ENCODE assay signal across 1 cellular context in the genomic region with DNA sequence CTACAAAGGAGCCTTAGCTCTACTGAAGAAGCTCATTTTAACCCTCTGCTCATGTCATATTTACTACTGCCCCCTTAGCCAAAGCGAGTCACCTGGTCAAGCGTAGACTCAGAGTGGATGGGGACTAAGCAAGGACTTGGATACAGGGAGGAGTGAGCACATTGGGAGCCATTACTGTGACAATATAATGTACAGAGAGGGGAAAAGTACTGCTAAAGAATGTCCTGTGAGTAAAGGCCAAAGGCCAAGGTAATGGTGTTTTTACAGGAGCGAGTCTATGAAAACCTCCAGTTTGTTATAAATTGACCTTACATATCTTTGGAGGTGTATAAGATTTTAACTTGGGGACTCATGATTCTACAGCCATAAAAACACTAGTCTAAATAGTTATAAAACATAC.
TF ChIP-seq lines count a peak whose summit lies in the region.

No MANE protein-coding gene starts in this region.

TF ChIP-seq in HepG2, 621 proteins besides CTCF, POLR2A, EP300 and RAD21 (continued from another document and continues in another):
- TF ChIP-seq, protein P1, sequence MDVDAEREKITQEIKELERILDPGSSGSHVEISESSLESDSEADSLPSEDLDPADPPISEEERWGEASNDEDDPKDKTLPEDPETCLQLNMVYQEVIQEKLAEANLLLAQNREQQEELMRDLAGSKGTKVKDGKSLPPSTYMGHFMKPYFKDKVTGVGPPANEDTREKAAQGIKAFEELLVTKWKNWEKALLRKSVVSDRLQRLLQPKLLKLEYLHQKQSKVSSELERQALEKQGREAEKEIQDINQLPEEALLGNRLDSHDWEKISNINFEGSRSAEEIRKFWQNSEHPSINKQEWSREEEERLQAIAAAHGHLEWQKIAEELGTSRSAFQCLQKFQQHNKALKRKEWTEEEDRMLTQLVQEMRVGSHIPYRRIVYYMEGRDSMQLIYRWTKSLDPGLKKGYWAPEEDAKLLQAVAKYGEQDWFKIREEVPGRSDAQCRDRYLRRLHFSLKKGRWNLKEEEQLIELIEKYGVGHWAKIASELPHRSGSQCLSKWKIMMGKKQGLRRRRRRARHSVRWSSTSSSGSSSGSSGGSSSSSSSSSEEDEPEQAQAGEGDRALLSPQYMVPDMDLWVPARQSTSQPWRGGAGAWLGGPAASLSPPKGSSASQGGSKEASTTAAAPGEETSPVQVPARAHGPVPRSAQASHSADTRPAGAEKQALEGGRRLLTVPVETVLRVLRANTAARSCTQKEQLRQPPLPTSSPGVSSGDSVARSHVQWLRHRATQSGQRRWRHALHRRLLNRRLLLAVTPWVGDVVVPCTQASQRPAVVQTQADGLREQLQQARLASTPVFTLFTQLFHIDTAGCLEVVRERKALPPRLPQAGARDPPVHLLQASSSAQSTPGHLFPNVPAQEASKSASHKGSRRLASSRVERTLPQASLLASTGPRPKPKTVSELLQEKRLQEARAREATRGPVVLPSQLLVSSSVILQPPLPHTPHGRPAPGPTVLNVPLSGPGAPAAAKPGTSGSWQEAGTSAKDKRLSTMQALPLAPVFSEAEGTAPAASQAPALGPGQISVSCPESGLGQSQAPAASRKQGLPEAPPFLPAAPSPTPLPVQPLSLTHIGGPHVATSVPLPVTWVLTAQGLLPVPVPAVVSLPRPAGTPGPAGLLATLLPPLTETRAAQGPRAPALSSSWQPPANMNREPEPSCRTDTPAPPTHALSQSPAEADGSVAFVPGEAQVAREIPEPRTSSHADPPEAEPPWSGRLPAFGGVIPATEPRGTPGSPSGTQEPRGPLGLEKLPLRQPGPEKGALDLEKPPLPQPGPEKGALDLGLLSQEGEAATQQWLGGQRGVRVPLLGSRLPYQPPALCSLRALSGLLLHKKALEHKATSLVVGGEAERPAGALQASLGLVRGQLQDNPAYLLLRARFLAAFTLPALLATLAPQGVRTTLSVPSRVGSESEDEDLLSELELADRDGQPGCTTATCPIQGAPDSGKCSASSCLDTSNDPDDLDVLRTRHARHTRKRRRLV (CRISPR knock-in tag; IDR thresholded peaks at IDR 0.05), result no peak
- no peak for TF ChIP-seq ZNF572 (CRISPR knock-in tag; IDR thresholded peaks at IDR 0.05)
- TF ChIP-seq TRIM24 (CRISPR knock-in tag; IDR thresholded peaks at IDR 0.05), result no peak
- TF ChIP-seq HDAC6 (IDR thresholded peaks at IDR 0.05; ENCODE audit: low read depth, low read length), result no peak
- TF ChIP-seq NFATC3 (CRISPR knock-in tag; IDR thresholded peaks at IDR 0.05), result no peak
- TF ChIP-seq ZNF589 (CRISPR knock-in tag; conservative IDR thresholded peaks at IDR 0.05), result no peak
- no peak for TF ChIP-seq SMARCC2 (IDR thresholded peaks at IDR 0.05)
- no peak for TF ChIP-seq HNF4G (IDR thresholded peaks at IDR 0.05; ENCODE audit: borderline replicate concordance, low read depth, low read length)
- TF ChIP-seq HNF4G (CRISPR knock-in tag; IDR thresholded peaks at IDR 0.05; ENCODE audit: borderline replicate concordance, low read depth), result no peak
- TF ChIP-seq, protein P2, sequence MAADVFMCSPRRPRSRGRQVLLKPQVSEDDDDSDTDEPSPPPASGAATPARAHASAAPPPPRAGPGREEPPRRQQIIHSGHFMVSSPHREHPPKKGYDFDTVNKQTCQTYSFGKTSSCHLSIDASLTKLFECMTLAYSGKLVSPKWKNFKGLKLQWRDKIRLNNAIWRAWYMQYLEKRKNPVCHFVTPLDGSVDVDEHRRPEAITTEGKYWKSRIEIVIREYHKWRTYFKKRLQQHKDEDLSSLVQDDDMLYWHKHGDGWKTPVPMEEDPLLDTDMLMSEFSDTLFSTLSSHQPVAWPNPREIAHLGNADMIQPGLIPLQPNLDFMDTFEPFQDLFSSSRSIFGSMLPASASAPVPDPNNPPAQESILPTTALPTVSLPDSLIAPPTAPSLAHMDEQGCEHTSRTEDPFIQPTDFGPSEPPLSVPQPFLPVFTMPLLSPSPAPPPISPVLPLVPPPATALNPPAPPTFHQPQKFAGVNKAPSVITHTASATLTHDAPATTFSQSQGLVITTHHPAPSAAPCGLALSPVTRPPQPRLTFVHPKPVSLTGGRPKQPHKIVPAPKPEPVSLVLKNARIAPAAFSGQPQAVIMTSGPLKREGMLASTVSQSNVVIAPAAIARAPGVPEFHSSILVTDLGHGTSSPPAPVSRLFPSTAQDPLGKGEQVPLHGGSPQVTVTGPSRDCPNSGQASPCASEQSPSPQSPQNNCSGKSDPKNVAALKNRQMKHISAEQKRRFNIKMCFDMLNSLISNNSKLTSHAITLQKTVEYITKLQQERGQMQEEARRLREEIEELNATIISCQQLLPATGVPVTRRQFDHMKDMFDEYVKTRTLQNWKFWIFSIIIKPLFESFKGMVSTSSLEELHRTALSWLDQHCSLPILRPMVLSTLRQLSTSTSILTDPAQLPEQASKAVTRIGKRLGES (CRISPR knock-in tag; IDR thresholded peaks at IDR 0.05; ENCODE audit: borderline replicate concordance), result no peak
- TF ChIP-seq RAD51 (IDR thresholded peaks at IDR 0.05; ENCODE audit: borderline replicate concordance), result no peak
- no peak for TF ChIP-seq ZEB1 (IDR thresholded peaks at IDR 0.05; ENCODE audit: insufficient replicate concordance, low read depth)
- no peak for TF ChIP-seq TOE1 (CRISPR knock-in tag; IDR thresholded peaks at IDR 0.05)
- TF ChIP-seq SPEN (CRISPR knock-in tag; IDR thresholded peaks at IDR 0.05; ENCODE audit: low read depth), result no peak
- TF ChIP-seq SOX13 (IDR thresholded peaks at IDR 0.05), result no peak
- TF ChIP-seq SOX13 (CRISPR knock-in tag; conservative IDR thresholded peaks at IDR 0.05 in 1 of 2, IDR thresholded peaks at IDR 0.05 in 1 of 2), result no peak; a peak in 1 of 4 replicates
- no peak for TF ChIP-seq HNRNPK (IDR thresholded peaks at IDR 0.05; ENCODE audit: low read depth, low read length, poor library complexity, severe bottlenecking)
- no peak for TF ChIP-seq ZNF567 (CRISPR knock-in tag; IDR thresholded peaks at IDR 0.05; ENCODE audit: borderline replicate concordance)
- no peak for TF ChIP-seq RNF2 (conservative IDR thresholded peaks at IDR 0.05; ENCODE audit: low read depth)
- no peak for TF ChIP-seq HOXD1 (CRISPR knock-in tag; IDR thresholded peaks at IDR 0.05)
- no peak for TF ChIP-seq HMG20A (CRISPR knock-in tag; IDR thresholded peaks at IDR 0.05; ENCODE audit: borderline replicate concordance)
- TF ChIP-seq NR2F6 (IDR thresholded peaks at IDR 0.05), result peak; percentile 72
- TF ChIP-seq NR2F6 (CRISPR knock-in tag; IDR thresholded peaks at IDR 0.05), result peak; percentile 87
- TF ChIP-seq ZNF616 (CRISPR knock-in tag; IDR thresholded peaks at IDR 0.05; ENCODE audit: low read depth), result no peak
- TF ChIP-seq U2AF2 (IDR thresholded peaks at IDR 0.05; ENCODE audit: low read depth, low read length), result no peak
- TF ChIP-seq KLF13 (CRISPR knock-in tag; IDR thresholded peaks at IDR 0.05), result no peak
- TF ChIP-seq GATAD2A (CRISPR knock-in tag; IDR thresholded peaks at IDR 0.05), result peak; percentile 45
- TF ChIP-seq, protein P3, sequence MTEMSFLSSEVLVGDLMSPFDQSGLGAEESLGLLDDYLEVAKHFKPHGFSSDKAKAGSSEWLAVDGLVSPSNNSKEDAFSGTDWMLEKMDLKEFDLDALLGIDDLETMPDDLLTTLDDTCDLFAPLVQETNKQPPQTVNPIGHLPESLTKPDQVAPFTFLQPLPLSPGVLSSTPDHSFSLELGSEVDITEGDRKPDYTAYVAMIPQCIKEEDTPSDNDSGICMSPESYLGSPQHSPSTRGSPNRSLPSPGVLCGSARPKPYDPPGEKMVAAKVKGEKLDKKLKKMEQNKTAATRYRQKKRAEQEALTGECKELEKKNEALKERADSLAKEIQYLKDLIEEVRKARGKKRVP (CRISPR knock-in tag; IDR thresholded peaks at IDR 0.05), result no peak
- no peak for TF ChIP-seq CEBPG (CRISPR knock-in tag; IDR thresholded peaks at IDR 0.05)
- TF ChIP-seq RBFOX2 (IDR thresholded peaks at IDR 0.05; ENCODE audit: low read depth, low read length), result peak; percentile 51
- TF ChIP-seq ZSCAN9 (CRISPR knock-in tag; IDR thresholded peaks at IDR 0.05; ENCODE audit: borderline replicate concordance), result no peak
- no peak for TF ChIP-seq SIX1 (CRISPR knock-in tag; IDR thresholded peaks at IDR 0.05; ENCODE audit: borderline replicate concordance)
- TF ChIP-seq, protein P4, sequence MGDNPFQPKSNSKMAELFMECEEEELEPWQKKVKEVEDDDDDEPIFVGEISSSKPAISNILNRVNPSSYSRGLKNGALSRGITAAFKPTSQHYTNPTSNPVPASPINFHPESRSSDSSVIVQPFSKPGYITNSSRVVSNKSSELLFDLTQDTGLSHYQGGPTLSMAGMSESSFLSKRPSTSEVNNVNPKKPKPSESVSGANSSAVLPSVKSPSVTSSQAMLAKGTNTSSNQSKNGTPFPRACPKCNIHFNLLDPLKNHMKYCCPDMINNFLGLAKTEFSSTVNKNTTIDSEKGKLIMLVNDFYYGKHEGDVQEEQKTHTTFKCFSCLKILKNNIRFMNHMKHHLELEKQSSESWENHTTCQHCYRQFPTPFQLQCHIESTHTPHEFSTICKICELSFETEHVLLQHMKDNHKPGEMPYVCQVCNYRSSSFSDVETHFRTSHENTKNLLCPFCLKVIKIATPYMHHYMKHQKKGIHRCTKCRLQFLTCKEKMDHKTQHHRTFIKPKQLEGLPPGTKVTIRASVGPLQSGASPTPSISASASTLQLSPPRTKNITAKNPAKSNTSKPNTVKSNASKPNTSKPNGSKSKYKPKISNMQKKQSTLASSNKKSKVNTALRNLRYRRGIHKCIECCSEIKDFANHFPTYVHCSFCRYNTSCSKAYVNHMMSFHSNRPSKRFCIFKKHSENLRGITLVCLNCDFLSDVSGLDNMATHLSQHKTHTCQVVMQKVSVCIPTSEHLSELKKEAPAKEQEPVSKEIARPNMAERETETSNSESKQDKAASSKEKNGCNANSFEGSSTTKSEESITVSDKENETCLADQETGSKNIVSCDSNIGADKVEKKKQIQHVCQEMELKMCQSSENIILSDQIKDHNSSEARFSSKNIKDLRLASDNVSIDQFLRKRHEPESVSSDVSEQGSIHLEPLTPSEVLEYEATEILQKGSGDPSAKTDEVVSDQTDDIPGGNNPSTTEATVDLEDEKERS (CRISPR knock-in tag; IDR thresholded peaks at IDR 0.05), result no peak
- TF ChIP-seq, protein P5, sequence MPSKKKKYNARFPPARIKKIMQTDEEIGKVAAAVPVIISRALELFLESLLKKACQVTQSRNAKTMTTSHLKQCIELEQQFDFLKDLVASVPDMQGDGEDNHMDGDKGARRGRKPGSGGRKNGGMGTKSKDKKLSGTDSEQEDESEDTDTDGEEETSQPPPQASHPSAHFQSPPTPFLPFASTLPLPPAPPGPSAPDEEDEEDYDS (CRISPR knock-in tag; IDR thresholded peaks at IDR 0.05), result peak; percentile 39; the same call in 1 of the 2 replicates
- TF ChIP-seq, protein P6, sequence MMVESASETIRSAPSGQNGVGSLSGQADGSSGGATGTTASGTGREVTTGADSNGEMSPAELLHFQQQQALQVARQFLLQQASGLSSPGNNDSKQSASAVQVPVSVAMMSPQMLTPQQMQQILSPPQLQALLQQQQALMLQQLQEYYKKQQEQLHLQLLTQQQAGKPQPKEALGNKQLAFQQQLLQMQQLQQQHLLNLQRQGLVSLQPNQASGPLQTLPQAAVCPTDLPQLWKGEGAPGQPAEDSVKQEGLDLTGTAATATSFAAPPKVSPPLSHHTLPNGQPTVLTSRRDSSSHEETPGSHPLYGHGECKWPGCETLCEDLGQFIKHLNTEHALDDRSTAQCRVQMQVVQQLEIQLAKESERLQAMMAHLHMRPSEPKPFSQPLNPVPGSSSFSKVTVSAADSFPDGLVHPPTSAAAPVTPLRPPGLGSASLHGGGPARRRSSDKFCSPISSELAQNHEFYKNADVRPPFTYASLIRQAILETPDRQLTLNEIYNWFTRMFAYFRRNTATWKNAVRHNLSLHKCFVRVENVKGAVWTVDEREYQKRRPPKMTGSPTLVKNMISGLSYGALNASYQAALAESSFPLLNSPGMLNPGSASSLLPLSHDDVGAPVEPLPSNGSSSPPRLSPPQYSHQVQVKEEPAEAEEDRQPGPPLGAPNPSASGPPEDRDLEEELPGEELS (CRISPR knock-in tag; IDR thresholded peaks at IDR 0.05), result no peak
- TF ChIP-seq SNAPC2 (CRISPR knock-in tag; IDR thresholded peaks at IDR 0.05), result no peak
- no peak for TF ChIP-seq ZZZ3 (CRISPR knock-in tag; IDR thresholded peaks at IDR 0.05; ENCODE audit: borderline replicate concordance)
- TF ChIP-seq, protein P7, sequence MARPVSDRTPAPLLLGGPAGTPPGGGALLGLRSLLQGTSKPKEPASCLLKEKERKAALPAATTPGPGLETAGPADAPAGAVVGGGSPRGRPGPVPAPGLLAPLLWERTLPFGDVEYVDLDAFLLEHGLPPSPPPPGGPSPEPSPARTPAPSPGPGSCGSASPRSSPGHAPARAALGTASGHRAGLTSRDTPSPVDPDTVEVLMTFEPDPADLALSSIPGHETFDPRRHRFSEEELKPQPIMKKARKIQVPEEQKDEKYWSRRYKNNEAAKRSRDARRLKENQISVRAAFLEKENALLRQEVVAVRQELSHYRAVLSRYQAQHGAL (CRISPR knock-in tag; IDR thresholded peaks at IDR 0.05; ENCODE audit: not compliant biosample characterization), result no peak
- no peak for TF ChIP-seq ZFP41 (CRISPR knock-in tag; IDR thresholded peaks at IDR 0.05; ENCODE audit: borderline replicate concordance)
- no peak for TF ChIP-seq SP140L (CRISPR knock-in tag; IDR thresholded peaks at IDR 0.05; ENCODE audit: borderline replicate concordance)
- no peak for TF ChIP-seq ZNF614 (CRISPR knock-in tag; IDR thresholded peaks at IDR 0.05; ENCODE audit: borderline replicate concordance)
- TF ChIP-seq HNF4A (CRISPR knock-in tag; IDR thresholded peaks at IDR 0.05), result peak; percentile 59
- TF ChIP-seq, protein P8, sequence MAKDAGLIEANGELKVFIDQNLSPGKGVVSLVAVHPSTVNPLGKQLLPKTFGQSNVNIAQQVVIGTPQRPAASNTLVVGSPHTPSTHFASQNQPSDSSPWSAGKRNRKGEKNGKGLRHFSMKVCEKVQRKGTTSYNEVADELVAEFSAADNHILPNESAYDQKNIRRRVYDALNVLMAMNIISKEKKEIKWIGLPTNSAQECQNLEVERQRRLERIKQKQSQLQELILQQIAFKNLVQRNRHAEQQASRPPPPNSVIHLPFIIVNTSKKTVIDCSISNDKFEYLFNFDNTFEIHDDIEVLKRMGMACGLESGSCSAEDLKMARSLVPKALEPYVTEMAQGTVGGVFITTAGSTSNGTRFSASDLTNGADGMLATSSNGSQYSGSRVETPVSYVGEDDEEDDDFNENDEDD (CRISPR knock-in tag; IDR thresholded peaks at IDR 0.05; ENCODE audit: borderline replicate concordance), result no peak
- 0 out of 2 replicates have a peak, but pooled peaks have one; percentile 31 for TF ChIP-seq PPARG (CRISPR knock-in tag; conservative IDR thresholded peaks at IDR 0.05)
- TF ChIP-seq HIVEP1 (CRISPR knock-in tag; IDR thresholded peaks at IDR 0.05), result no peak
- TF ChIP-seq WIZ (CRISPR knock-in tag; IDR thresholded peaks at IDR 0.05), result no peak
- TF ChIP-seq, protein P9, sequence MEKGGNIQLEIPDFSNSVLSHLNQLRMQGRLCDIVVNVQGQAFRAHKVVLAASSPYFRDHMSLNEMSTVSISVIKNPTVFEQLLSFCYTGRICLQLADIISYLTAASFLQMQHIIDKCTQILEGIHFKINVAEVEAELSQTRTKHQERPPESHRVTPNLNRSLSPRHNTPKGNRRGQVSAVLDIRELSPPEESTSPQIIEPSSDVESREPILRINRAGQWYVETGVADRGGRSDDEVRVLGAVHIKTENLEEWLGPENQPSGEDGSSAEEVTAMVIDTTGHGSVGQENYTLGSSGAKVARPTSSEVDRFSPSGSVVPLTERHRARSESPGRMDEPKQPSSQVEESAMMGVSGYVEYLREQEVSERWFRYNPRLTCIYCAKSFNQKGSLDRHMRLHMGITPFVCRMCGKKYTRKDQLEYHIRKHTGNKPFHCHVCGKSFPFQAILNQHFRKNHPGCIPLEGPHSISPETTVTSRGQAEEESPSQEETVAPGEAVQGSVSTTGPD (CRISPR knock-in tag; IDR thresholded peaks at IDR 0.05), result no peak
